ENCODE assay signal across 18 cellular contexts in genomic region chr3:177329854-177330253, GRCh38.
DNase-seq lines count a peak whose midpoint lies in the region; TF ChIP-seq lines count a peak whose summit lies in the region.
"Had no signal": no experiment of that assay in that cellular context is flagged by ENCODE, and none has a peak within 500 bp of the region (broad histone marks: within the 10 kb centered on the region; RNA-seq: fewer than 3 reads in every experiment).

No MANE protein-coding gene starts in this region.

- intact Hi-C loops in thyroid gland (cut with DNase I) = no loop called here

- peaks cover 5 to 28% of the 10 kb centered on the region in 2 donors for H3K4me1 ChIP-seq in thyroid gland

- no peaks in the 10 kb centered on the region for H3K9me3 ChIP-seq in thyroid gland

- TF ChIP-seq CTCF in neural crest cell (conservative IDR thresholded peaks at IDR 0.05) (no peak), thyroid gland (IDR thresholded peaks at IDR 0.05) (no peak)

- H3K36me3 Mint-ChIP-seq in neural crest cell (ENCODE audit: low read depth) = no peaks in the 10 kb centered on the region
- H3K36me3 Mint-ChIP-seq in T-helper 2 cell treated with Interferon-gamma antibody and Interleukin-4, amounts not matched to agents 5 μg/mL and 100 μg/mL, for 36 hours (ENCODE audit: low read depth) = no peaks in the 10 kb centered on the region
- H3K36me3 Mint-ChIP-seq: CD8-positive, alpha-beta memory T cell had no signal

- no peaks in the 10 kb centered on the region for H3K27me3 Mint-ChIP-seq in neural crest cell (ENCODE audit: low read depth)
- peaks cover 4% of the 10 kb centered on the region for H3K27me3 Mint-ChIP-seq in T-helper 2 cell treated with Interferon-gamma antibody and Interleukin-4, amounts not matched to agents 5 μg/mL and 100 μg/mL, for 36 hours (ENCODE audit: low read depth)
- H3K27me3 Mint-ChIP-seq: CD8-positive, alpha-beta memory T cell had no signal

- H3K4me3 Mint-ChIP-seq in neural crest cell = no peak overlapping the region
- H3K4me3 Mint-ChIP-seq in T-helper 2 cell treated with Interferon-gamma antibody and Interleukin-4, amounts not matched to agents 5 μg/mL and 100 μg/mL, for 36 hours = no peak overlapping the region
- H3K4me3 Mint-ChIP-seq: CD8-positive, alpha-beta memory T cell; GM23338 had no signal

- no peaks in the 10 kb centered on the region for H3K27me3 ChIP-seq in thyroid gland
- H3K27me3 ChIP-seq: BLaER1 had no signal

- 40 to 45% methylated on average over 3 of the region's 3 CpGs for whole genome bisulfite sequencing in thyroid gland, 2 donors

- DNase-seq in activated CD8-positive, alpha-beta memory T cell treated with anti-CD3 and anti-CD28 coated beads for 24 hours = peak; percentile 30
- DNase-seq in activated CD8-positive, alpha-beta memory T cell treated with anti-CD3 and anti-CD28 coated beads, Interleukin-2, amount 50 U/mL, for 48 hours = no peak
- DNase-seq in fibroblast of gingiva (ENCODE audit: low read depth) (peak; percentile 58), neural crest cell (ENCODE audit: low read depth, low spot score) (no peak), thyroid gland (peak; percentile 68 to 72), foreskin melanocyte (no peak), RPMI8226 (no peak)
- no peak for DNase-seq in T-helper 2 cell treated with Interferon-gamma antibody and Interleukin-4, amounts not matched to agents 5 μg/mL and 100 μg/mL, for 36 hours (ENCODE audit: low spot score)
- DNase-seq: CD8-positive, alpha-beta memory T cell; DMS 273 treated with DMSO at 0.1 percent for 48 hours; NCI-H1105; NCI-H1694 treated with DMSO at 0.1 percent for 48 hours; PC-9 had no signal

- H3K9me3 Mint-ChIP-seq in neural crest cell = no peaks in the 10 kb centered on the region
- H3K9me3 Mint-ChIP-seq in T-helper 2 cell treated with Interferon-gamma antibody and Interleukin-4, amounts not matched to agents 5 μg/mL and 100 μg/mL, for 36 hours = no peaks in the 10 kb centered on the region
- H3K9me3 Mint-ChIP-seq: CD8-positive, alpha-beta memory T cell; GM23338 had no signal

- peaks cover 24% of the 10 kb centered on the region for H3K4me1 Mint-ChIP-seq in neural crest cell
- peaks cover 6% of the 10 kb centered on the region for H3K4me1 Mint-ChIP-seq in T-helper 2 cell treated with Interferon-gamma antibody and Interleukin-4, amounts not matched to agents 5 μg/mL and 100 μg/mL, for 36 hours (ENCODE audit: low read depth)
- H3K4me1 Mint-ChIP-seq: GM23338 had no signal

- TF ChIP-seq POLR2A in thyroid gland (IDR thresholded peaks at IDR 0.05) = peak in 1 of 2 donors; percentile 29

- H3K4me3 ChIP-seq in thyroid gland (replicated peaks in 1 of 3) = no peak overlapping the region
- H3K4me3 ChIP-seq: BLaER1, GM23338, PC-9 had no signal

- peak overlapping the region; percentile 65 to 77 (median 66) for H3K27ac ChIP-seq in thyroid gland
- H3K27ac ChIP-seq: 22Rv1, BLaER1, HL-60, KMS-11, PC-9 had no signal

- no peaks in the 10 kb centered on the region for H3K36me3 ChIP-seq in thyroid gland
- H3K36me3 ChIP-seq: BLaER1 had no signal

- peak overlapping the region; percentile 77 for H3K27ac Mint-ChIP-seq in neural crest cell (ENCODE audit: unreplicated experiment)
- H3K27ac Mint-ChIP-seq in T-helper 2 cell treated with Interferon-gamma antibody and Interleukin-4, amounts not matched to agents 5 μg/mL and 100 μg/mL, for 36 hours = no peak overlapping the region
- H3K27ac Mint-ChIP-seq: GM23338 had no signal

Comparison
In these comparisons a context has a peak if more than half of its experiments do, and no peak if none do; other contexts are left out.
1. DNase-seq: peak in activated CD8-positive, alpha-beta memory T cell treated with anti-CD3 and anti-CD28 coated beads for 24 hours (single experiment), fibroblast of gingiva (single experiment) and thyroid gland (2 of 2); none in activated CD8-positive, alpha-beta memory T cell treated with anti-CD3 and anti-CD28 coated beads, Interleukin-2, amount 50 U/mL, for 48 hours (single experiment), neural crest cell (single experiment), T-helper 2 cell treated with Interferon-gamma antibody and Interleukin-4, amounts not matched to agents 5 μg/mL and 100 μg/mL, for 36 hours (single experiment), foreskin melanocyte (single experiment) and RPMI8226 (single experiment).